ENCODE assay signal across 8 cellular contexts in the genomic region with DNA sequence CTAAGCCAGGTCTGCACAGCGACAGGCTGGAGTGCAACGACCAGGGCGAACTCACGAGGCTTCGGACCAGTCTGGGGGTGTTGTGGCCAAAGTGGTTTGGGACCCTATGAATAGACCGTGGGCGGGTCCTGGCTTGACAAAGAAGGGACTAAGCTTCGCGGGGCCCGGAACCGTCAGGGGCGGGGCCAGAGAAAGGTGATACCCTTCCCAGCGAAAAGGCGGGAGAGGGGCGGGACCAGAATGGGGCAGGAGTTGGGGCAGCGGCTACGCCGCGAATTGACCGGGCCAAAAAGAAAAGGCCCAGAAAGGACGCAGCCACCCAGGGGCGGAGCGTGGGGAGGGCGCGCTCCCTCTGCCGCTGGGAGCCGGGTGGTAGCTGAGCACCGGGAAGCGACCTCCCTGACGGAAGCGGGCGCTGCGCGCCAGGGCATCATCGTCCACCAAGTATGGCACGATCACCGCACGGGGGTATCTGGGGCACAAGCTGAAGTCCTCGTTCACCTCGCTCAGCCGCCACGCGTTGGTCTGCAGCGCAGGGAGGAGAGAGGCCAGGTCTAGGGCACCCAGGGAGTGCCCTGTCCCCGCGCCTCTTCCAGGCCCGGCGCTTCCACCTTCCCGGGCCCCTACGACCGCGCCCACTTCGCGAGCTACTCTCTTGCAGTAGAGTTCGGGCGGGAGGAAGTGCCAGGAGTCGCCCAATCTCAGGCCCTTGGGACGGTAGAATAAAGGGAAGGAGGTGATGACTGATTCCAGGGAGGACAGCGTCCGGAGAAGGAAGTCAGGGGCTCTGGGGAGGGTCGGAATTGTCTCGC. TPM values are rescaled to one million over a fixed set of nuclear protein-coding genes. Genes with fewer than 3 reads are reported as not detected.
DNase-seq lines count a peak whose midpoint lies in the region; ATAC-seq and TF ChIP-seq lines count a peak whose summit lies in the region.

No MANE protein-coding gene starts in this region.

- H3K36me3 ChIP-seq in A673 (ENCODE audit: insufficient read depth, low read length, poor library complexity, severe bottlenecking): no peaks in the 10 kb centered on the region
- H3K36me3 ChIP-seq in kidney epithelial cell (ENCODE audit: control insufficient read depth, insufficient read depth, low read length): no peaks in the 10 kb centered on the region

- TF ChIP-seq CTCF in A673 (conservative IDR thresholded peaks at IDR 0.05; ENCODE audit: low read depth, low read length): peak; percentile 46
- peak; percentile 27 for TF ChIP-seq CTCF in kidney epithelial cell (IDR thresholded peaks at IDR 0.05; ENCODE audit: insufficient read depth, low read length, poor library complexity, severe bottlenecking)

- no peaks in the 10 kb centered on the region for H3K4me1 ChIP-seq in A673 (ENCODE audit: insufficient read depth, low read length, poor library complexity, severe bottlenecking)

- peak; percentile 63 for DNase-seq in A673 (ENCODE audit: low spot score)
- peak; percentile 83 for DNase-seq in NCI-H146 treated with DMSO at 0.1 percent for 48 hours (lab: John Stamatoyannopoulos, UW; ENCODE audit: unreplicated experiment)
- peak; percentile 40 for DNase-seq in UCSD-AML1 (lab: John Stamatoyannopoulos, UW; ENCODE audit: unreplicated experiment)
- no peak for DNase-seq in kidney epithelial cell (ENCODE audit: low read depth)
- peak; percentile 34 for DNase-seq in stimulated activated CD4-positive, alpha-beta T cell treated with anti-CD3 and anti-CD28 coated beads, Interleukin-1b, Interleukin-23, amount 100 ng/mL, for 48 hours

- no peaks in the 10 kb centered on the region for H3K9me3 ChIP-seq in A673 (ENCODE audit: low read depth, low read length, poor library complexity, severe bottlenecking)

- ATAC-seq in GM18511 (IDR thresholded peaks at IDR 0.05; ENCODE audit: unreplicated experiment) (peak; percentile 44), HG03469 (IDR thresholded peaks at IDR 0.05; ENCODE audit: unreplicated experiment) (no peak)

- no TSS peak for BruUV-seq in A673 (replicated peaks; lab: Mats Ljungman, UMichigan)

- peak overlapping the region; percentile 64 for H3K4me3 ChIP-seq in A673 (ENCODE audit: low read depth, low read length, poor library complexity, severe bottlenecking)
- H3K4me3 ChIP-seq in kidney epithelial cell (ENCODE audit: low read depth, low read length): peak overlapping the region; percentile 55

- H3K27ac ChIP-seq in A673 (ENCODE audit: low read depth, low read length, poor library complexity, severe bottlenecking) (peak overlapping the region; percentile 0), cingulate gyrus (ENCODE audit: low read depth, low read length) (peak overlapping the region; percentile 70)

- POLR2A ChIA-PET in A673 (lab: Charles Lee; ENCODE audit: low non-redundant PET): no interaction called here

- CTCF ChIA-PET in A673 (lab: Charles Lee): interaction anchor here (0.6 to 0.9 kb wide), 2 partner anchors 74 to 149 kb away, joined by 4 to 10 read pairs; no protein-coding TSS in a partner anchor

- H3K27me3 ChIP-seq in A673 (replicated peaks; ENCODE audit: insufficient read depth, low read depth, low read length, poor library complexity) (no peaks in the 10 kb centered on the region), kidney epithelial cell (ENCODE audit: control insufficient read depth, insufficient read depth, low read length) (no peaks in the 10 kb centered on the region)

- intact Hi-C loops in A673 (cut with micrococcal nuclease; ENCODE audit: unreplicated experiment): no loop called here

RNA-seq across cellular contexts. Expression of gene FAM167B, which starts 6.7 kb away (rescaled TPM):
- total RNA-seq in A673 (2021): 0.35 TPM in 1 of 2 replicates, not detected in the other
- 2.7 TPM in 1 of 2 replicates, not detected in the other for total RNA-seq in kidney epithelial cell

RNA-seq across cellular contexts. Expression of gene LCK, which starts 10.7 kb away (rescaled TPM):
- total RNA-seq in A673 (2021): not detected in 2 replicates
- total RNA-seq in kidney epithelial cell: 6.2 and 10.3 TPM in 2 replicates

RNA-seq across cellular contexts. Expression of gene EIF3I, which starts 18.1 kb away (rescaled TPM):
- total RNA-seq in A673 (2021) (298 and 303 TPM in 2 replicates), kidney epithelial cell (265 and 275 TPM in 2 replicates)

RNA-seq across cellular contexts. Expression of gene TMEM234, which starts 18.2 kb away (rescaled TPM):
- total RNA-seq in A673 (2021) (15.4 TPM in 2 replicates), kidney epithelial cell (20.2 and 21.1 TPM in 2 replicates)

RNA-seq across cellular contexts. Expression of gene DCDC2B, which starts 31.5 kb away (rescaled TPM):
- not detected in 2 replicates for total RNA-seq in A673 (2021)
- total RNA-seq in kidney epithelial cell: not detected in 2 replicates
